In the genomic region with DNA sequence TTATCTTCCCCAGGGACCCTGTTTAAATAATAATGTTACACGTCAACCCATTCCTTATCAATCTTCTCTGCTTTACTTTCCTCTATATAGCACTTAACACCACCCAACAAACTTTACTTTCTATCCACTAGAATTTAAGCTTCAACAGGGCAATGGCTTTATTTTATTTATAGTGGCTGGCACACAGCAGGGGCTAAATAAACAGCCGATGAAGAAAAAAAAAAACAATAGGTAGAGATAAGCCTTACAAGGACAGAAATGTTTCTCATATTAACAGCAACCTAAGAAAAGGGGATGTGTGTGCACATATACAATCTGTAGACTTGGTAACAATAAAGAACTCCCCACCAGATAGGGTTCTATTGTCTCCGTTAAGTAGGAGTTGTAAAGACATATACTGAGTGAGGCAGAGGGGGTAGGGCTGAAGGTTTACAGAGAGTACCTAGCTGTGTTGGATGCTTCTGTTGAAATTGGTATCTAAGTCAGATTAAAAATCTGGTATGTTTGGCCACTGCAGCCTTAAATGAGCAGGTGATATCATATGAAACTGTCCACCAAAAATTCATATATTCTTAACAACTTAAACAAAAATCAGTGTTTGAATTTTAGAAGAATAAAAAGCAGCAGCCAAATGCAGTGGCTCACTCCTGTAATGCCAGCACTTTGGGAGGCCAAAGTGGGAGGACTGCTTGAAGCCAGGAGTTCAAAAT, we compare ENCODE assay signal across 21 cellular contexts.
"Had no signal": no experiment of that assay in that cellular context is flagged by ENCODE, and none has a peak within 500 bp of the region (broad histone marks: within the 10 kb centered on the region; RNA-seq: fewer than 3 reads in every experiment).

No MANE protein-coding gene starts in this region.

- H3K36me3 ChIP-seq: vagina had no signal

- H3K4me3 Mint-ChIP-seq: activated CD4-positive, alpha-beta memory T cell treated with anti-CD3 and anti-CD28 coated beads, Interleukin-2, amount 10 ng/mL, durations not matched to agents 7 days and 5 days; activated T-cell treated with anti-CD3 and anti-CD28 coated beads, Interleukin-2, amount 50 U/mL, for 4 hours; T-helper 1 cell treated with Interleukin-12 subunit alpha and Interleukin-12 subunit beta and Interleukin-4 antibody, amounts not matched to agents 30 μg/mL and 1 μg/mL, for 36 hours had no signal

- DNase-seq: activated CD4-positive, alpha-beta memory T cell treated with anti-CD3 and anti-CD28 coated beads, Interleukin-2, amount 10 ng/mL, durations not matched to agents 7 days and 5 days; activated CD4-positive, alpha-beta T cell treated with anti-CD3 and anti-CD28 coated beads for 4 hours; activated effector memory CD4-positive, alpha-beta T cell treated with Interleukin-2 at 50 U/mL for 16 hours; activated T-cell treated with anti-CD3 and anti-CD28 coated beads, Interleukin-2, amount 50 U/mL, for 4 hours; caudate nucleus; effector memory CD4-positive, alpha-beta T cell; left colon; naive B cell; small intestine; stimulated activated CD4-positive, alpha-beta T cell treated with anti-CD3 and anti-CD28 coated beads, Interleukin-4, amount 100 ng/mL, for 4 hours; stimulated activated CD8-positive, alpha-beta memory T cell treated with anti-CD3 and anti-CD28 coated beads, Interleukin-4, amount 100 ng/mL, for 48 hours; stimulated activated naive CD4-positive, alpha-beta T cell treated with Interleukin-2 at 50 U/mL for 16 hours; substantia nigra had no signal

- H3K27ac Mint-ChIP-seq: activated CD4-positive, alpha-beta memory T cell treated with anti-CD3 and anti-CD28 coated beads, Interleukin-2, amount 10 ng/mL, durations not matched to agents 7 days and 5 days; activated naive CD4-positive, alpha-beta T cell treated with anti-CD3 and anti-CD28 coated beads, Interleukin-2, amount 50 U/mL, for 72 hours had no signal

- H3K4me3 ChIP-seq: coronary artery, gastroesophageal sphincter, lung, right atrium auricular region, tibial nerve, vagina had no signal

- H3K27me3 ChIP-seq: gastroesophageal sphincter, right atrium auricular region, tibial nerve, vagina had no signal

- H3K27me3 Mint-ChIP-seq: activated CD4-positive, alpha-beta memory T cell treated with anti-CD3 and anti-CD28 coated beads, Interleukin-2, amount 10 ng/mL, durations not matched to agents 7 days and 5 days; naive B cell had no signal

- H3K27ac ChIP-seq: coronary artery, gastroesophageal sphincter, right atrium auricular region, tibial nerve, vagina had no signal

- ATAC-seq: activated naive CD4-positive, alpha-beta T cell treated with anti-CD3 and anti-CD28 coated beads, Interleukin-2, amount 50 U/mL, for 72 hours; activated T-cell treated with anti-CD3 and anti-CD28 coated beads, Interleukin-2, amount 50 U/mL, for 4 hours; gastroesophageal sphincter; left colon had no signal
